In genomic region chr7:130947792-130948580, GRCh38 we compare ENCODE assay signal across 1 cellular context.
TF ChIP-seq lines count a peak whose summit lies in the region.

No MANE protein-coding gene starts in this region.

TF ChIP-seq in HepG2, 621 proteins besides CTCF, POLR2A, EP300 and RAD21 (continued from another document):
- TF ChIP-seq THAP9 (CRISPR knock-in tag; IDR thresholded peaks at IDR 0.05; ENCODE audit: borderline replicate concordance) (no peak), SOX6 (IDR thresholded peaks at IDR 0.05) (no peak), SOX6 (CRISPR knock-in tag; IDR thresholded peaks at IDR 0.05) (peak; percentile 79), ZFP90 (CRISPR knock-in tag; IDR thresholded peaks at IDR 0.05; ENCODE audit: borderline replicate concordance) (no peak), TAF15 (IDR thresholded peaks at IDR 0.05; ENCODE audit: low read depth, low read length, poor library complexity, severe bottlenecking) (no peak), HDAC2 (CRISPR knock-in tag; IDR thresholded peaks at IDR 0.05) (peak; percentile 49; the same call in 1 of the 2 replicates), PPARG (CRISPR knock-in tag; conservative IDR thresholded peaks at IDR 0.05) (peak; percentile 90), AGO1 (IDR thresholded peaks at IDR 0.05; ENCODE audit: low read depth, low read length, poor library complexity, severe bottlenecking) (no peak), ZNF841 (CRISPR knock-in tag; IDR thresholded peaks at IDR 0.05; ENCODE audit: borderline replicate concordance) (no peak), PITX1 (CRISPR knock-in tag; IDR thresholded peaks at IDR 0.05) (peak; percentile 31; the same call in 1 of the 2 replicates), ZNF331 (CRISPR knock-in tag; IDR thresholded peaks at IDR 0.05) (no peak), ATF1 (CRISPR knock-in tag; IDR thresholded peaks at IDR 0.05) (no peak), RAD51 (IDR thresholded peaks at IDR 0.05; ENCODE audit: borderline replicate concordance) (no peak), ZNF496 (CRISPR knock-in tag; IDR thresholded peaks at IDR 0.05; ENCODE audit: insufficient replicate concordance) (no peak), ZNF792 (CRISPR knock-in tag; IDR thresholded peaks at IDR 0.05) (no peak), HMGXB3 (CRISPR knock-in tag; IDR thresholded peaks at IDR 0.05; ENCODE audit: borderline replicate concordance) (no peak), AKAP8 (CRISPR knock-in tag; IDR thresholded peaks at IDR 0.05) (no peak), ZHX1 (CRISPR knock-in tag; IDR thresholded peaks at IDR 0.05; ENCODE audit: low read depth) (no peak), KLF16 (CRISPR knock-in tag; IDR thresholded peaks at IDR 0.05) (no peak), MTA1 (CRISPR knock-in tag; IDR thresholded peaks at IDR 0.05; ENCODE audit: borderline replicate concordance) (no peak), ETV6 (CRISPR knock-in tag; conservative IDR thresholded peaks at IDR 0.05) (no peak)
